In the genomic region with DNA sequence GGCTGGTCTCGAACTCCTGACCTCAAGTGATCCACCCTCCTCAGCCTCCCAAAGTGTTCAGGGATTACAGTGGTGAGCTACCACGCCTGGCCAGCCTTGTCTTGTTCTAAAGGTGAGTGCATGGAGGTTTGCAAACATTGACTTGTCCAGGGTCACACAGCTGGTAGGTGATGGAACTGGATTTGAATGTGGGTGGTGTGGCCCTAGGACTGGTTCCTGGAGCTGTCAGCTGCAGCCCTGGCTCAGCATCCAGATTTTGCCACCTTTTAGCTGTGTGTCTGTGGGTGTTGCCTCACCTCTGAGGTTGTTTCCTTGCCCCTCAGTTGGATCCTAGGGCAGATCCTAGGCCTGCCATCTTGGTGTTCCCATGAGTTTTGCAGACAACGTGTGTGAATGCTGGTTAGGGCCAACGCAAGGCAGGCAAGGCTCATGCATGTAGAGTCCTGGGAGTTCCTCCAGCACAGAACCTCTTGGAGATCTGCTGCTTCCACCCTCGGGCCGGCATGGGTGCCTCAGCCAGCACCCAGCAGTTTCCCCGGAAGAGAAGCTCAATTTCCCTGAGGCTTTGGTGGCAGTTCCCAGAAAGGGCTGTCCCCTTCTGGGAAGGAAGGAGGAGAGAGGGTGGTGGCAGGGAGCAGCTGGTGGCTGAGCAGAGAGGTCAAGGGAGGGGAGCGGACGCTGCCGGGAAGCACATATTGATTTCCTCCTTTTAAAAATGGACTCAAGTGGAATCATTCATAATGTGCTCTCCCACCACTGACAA, we compare ENCODE assay signal across 18 cellular contexts.
DNase-seq lines count a peak whose midpoint lies in the region; ATAC-seq and TF ChIP-seq lines count a peak whose summit lies in the region.
"Had no signal": no experiment of that assay in that cellular context is flagged by ENCODE, and none has a peak within 500 bp of the region (broad histone marks: within the 10 kb centered on the region; RNA-seq: fewer than 3 reads in every experiment).

No MANE protein-coding gene starts in this region.

- no peak overlapping the region for H3K4me3 Mint-ChIP-seq in activated naive CD8-positive, alpha-beta T cell treated with anti-CD3 and anti-CD28 coated beads, Interleukin-2, amount 10 ng/mL, durations not matched to agents 7 days and 5 days
- H3K4me3 Mint-ChIP-seq in activated naive CD8-positive, alpha-beta T cell treated with anti-CD3 and anti-CD28 coated beads for 36 hours: no peak overlapping the region
- H3K4me3 Mint-ChIP-seq in nephron progenitor cell: no peak overlapping the region
- H3K4me3 Mint-ChIP-seq: activated CD4-positive, alpha-beta memory T cell treated with anti-CD3 and anti-CD28 coated beads, Interleukin-2, amount 10 ng/mL, durations not matched to agents 7 days and 5 days; CD4-positive, alpha-beta T cell; HFFc6 had no signal

- H3K4me1 Mint-ChIP-seq in activated naive CD8-positive, alpha-beta T cell treated with anti-CD3 and anti-CD28 coated beads, Interleukin-2, amount 10 ng/mL, durations not matched to agents 7 days and 5 days: no peaks in the 10 kb centered on the region
- H3K4me1 Mint-ChIP-seq in activated naive CD8-positive, alpha-beta T cell treated with anti-CD3 and anti-CD28 coated beads for 36 hours: peaks cover 2% of the 10 kb centered on the region
- H3K4me1 Mint-ChIP-seq in nephron progenitor cell: peaks cover 38% of the 10 kb centered on the region
- H3K4me1 Mint-ChIP-seq: activated CD4-positive, alpha-beta memory T cell treated with anti-CD3 and anti-CD28 coated beads, Interleukin-2, amount 10 ng/mL, durations not matched to agents 7 days and 5 days had no signal

- no peaks in the 10 kb centered on the region for H3K36me3 Mint-ChIP-seq in activated naive CD8-positive, alpha-beta T cell treated with anti-CD3 and anti-CD28 coated beads, Interleukin-2, amount 10 ng/mL, durations not matched to agents 7 days and 5 days
- no peaks in the 10 kb centered on the region for H3K36me3 Mint-ChIP-seq in activated naive CD8-positive, alpha-beta T cell treated with anti-CD3 and anti-CD28 coated beads for 36 hours
- no peaks in the 10 kb centered on the region for H3K36me3 Mint-ChIP-seq in nephron progenitor cell (ENCODE audit: low read depth)

- H3K27me3 ChIP-seq in upper lobe of right lung: no peaks in the 10 kb centered on the region
- H3K27me3 ChIP-seq: gastroesophageal sphincter had no signal

- no peaks in the 10 kb centered on the region for H3K9me3 ChIP-seq in upper lobe of right lung
- H3K9me3 ChIP-seq: A549, gastroesophageal sphincter, psoas muscle had no signal

- H3K4me3 ChIP-seq in coronary artery (no peak overlapping the region), upper lobe of right lung (no peak overlapping the region)
- H3K4me3 ChIP-seq: A549, gastroesophageal sphincter, psoas muscle had no signal

- H3K27ac ChIP-seq in coronary artery (no peak overlapping the region), upper lobe of right lung (peak overlapping the region; percentile 18)
- H3K27ac ChIP-seq: A549, gastroesophageal sphincter, psoas muscle had no signal

- H3K27ac Mint-ChIP-seq in activated naive CD8-positive, alpha-beta T cell treated with anti-CD3 and anti-CD28 coated beads, Interleukin-2, amount 10 ng/mL, durations not matched to agents 7 days and 5 days: no peak overlapping the region
- no peak overlapping the region for H3K27ac Mint-ChIP-seq in activated naive CD8-positive, alpha-beta T cell treated with anti-CD3 and anti-CD28 coated beads for 36 hours
- H3K27ac Mint-ChIP-seq in nephron progenitor cell: peak overlapping the region; percentile 44
- H3K27ac Mint-ChIP-seq: activated CD4-positive, alpha-beta memory T cell treated with anti-CD3 and anti-CD28 coated beads, Interleukin-2, amount 10 ng/mL, durations not matched to agents 7 days and 5 days; CD4-positive, alpha-beta T cell; HFFc6 had no signal

- ATAC-seq in activated naive CD8-positive, alpha-beta T cell treated with anti-CD3 and anti-CD28 coated beads, Interleukin-2, amount 10 ng/mL, durations not matched to agents 7 days and 5 days (ENCODE audit: low read depth): no peak
- ATAC-seq in upper lobe of right lung (no peak), GM21447 (IDR thresholded peaks at IDR 0.05; ENCODE audit: unreplicated experiment) (no peak)
- ATAC-seq: A549, gastroesophageal sphincter, psoas muscle had no signal

- POLR2A ChIA-PET in activated naive CD8-positive, alpha-beta T cell treated with anti-CD3 and anti-CD28 coated beads, Interleukin-2, amount 10 ng/mL, durations not matched to agents 7 days and 5 days (lab: Charles Lee): no interaction called here
- POLR2A ChIA-PET in GM10248 (lab: Yijun Ruan, JAX): interaction anchor here (0.6 kb wide), 1 partner anchor 261 kb away, joined by 4 read pairs; no protein-coding TSS in a partner anchor

- intact Hi-C loops in upper lobe of right lung (cut with DNase I): no loop called here

- H3K9me3 Mint-ChIP-seq in activated naive CD8-positive, alpha-beta T cell treated with anti-CD3 and anti-CD28 coated beads, Interleukin-2, amount 10 ng/mL, durations not matched to agents 7 days and 5 days: no peaks in the 10 kb centered on the region
- no peaks in the 10 kb centered on the region for H3K9me3 Mint-ChIP-seq in activated naive CD8-positive, alpha-beta T cell treated with anti-CD3 and anti-CD28 coated beads for 36 hours
- no peaks in the 10 kb centered on the region for H3K9me3 Mint-ChIP-seq in nephron progenitor cell
- H3K9me3 Mint-ChIP-seq: activated CD4-positive, alpha-beta memory T cell treated with anti-CD3 and anti-CD28 coated beads, Interleukin-2, amount 10 ng/mL, durations not matched to agents 7 days and 5 days; CD4-positive, alpha-beta T cell; HFFc6 had no signal

- no peaks in the 10 kb centered on the region for H3K27me3 Mint-ChIP-seq in activated naive CD8-positive, alpha-beta T cell treated with anti-CD3 and anti-CD28 coated beads, Interleukin-2, amount 10 ng/mL, durations not matched to agents 7 days and 5 days
- peaks cover 3% of the 10 kb centered on the region for H3K27me3 Mint-ChIP-seq in activated naive CD8-positive, alpha-beta T cell treated with anti-CD3 and anti-CD28 coated beads for 36 hours
- peaks cover 10% of the 10 kb centered on the region for H3K27me3 Mint-ChIP-seq in nephron progenitor cell (ENCODE audit: low read depth, poor library complexity)
- H3K27me3 Mint-ChIP-seq: activated CD4-positive, alpha-beta memory T cell treated with anti-CD3 and anti-CD28 coated beads, Interleukin-2, amount 10 ng/mL, durations not matched to agents 7 days and 5 days; CD4-positive, alpha-beta T cell had no signal

- TF ChIP-seq CTCF in coronary artery (IDR thresholded peaks at IDR 0.05) (no peak), nephron progenitor cell (IDR thresholded peaks at IDR 0.05) (no peak), upper lobe of right lung (IDR thresholded peaks at IDR 0.05) (no peak), GM10248 (IDR thresholded peaks at IDR 0.05; ENCODE audit: control extremely low read depth, extremely low read depth, low read depth, missing control alignments) (no peak)

- no peaks in the 10 kb centered on the region for H3K36me3 ChIP-seq in upper lobe of right lung
- H3K36me3 ChIP-seq: gastroesophageal sphincter had no signal

- peak; percentile 7 for DNase-seq in activated naive CD8-positive, alpha-beta T cell treated with anti-CD3 and anti-CD28 coated beads, Interleukin-2, amount 10 ng/mL, durations not matched to agents 7 days and 5 days
- no peak for DNase-seq in activated naive CD8-positive, alpha-beta T cell treated with anti-CD3 and anti-CD28 coated beads for 36 hours
- DNase-seq in coronary artery (ENCODE audit: low spot score) (peak; percentile 68), nephron progenitor cell (no peak), upper lobe of right lung (peak; percentile 46), GM10248 (ENCODE audit: extremely low spot score) (no peak), NCI-H1092 (lab: John Stamatoyannopoulos, UW) (no peak)
- DNase-seq: HFFc6; left ventricle myocardium superior; NCI-H226; NK-92 treated with Interleukin-12 subunit alpha and Interleukin-12 subunit beta, amount 100 ng/mL, for 24 hours; psoas muscle; stimulated activated naive CD4-positive, alpha-beta T cell had no signal

- CTCF ChIA-PET in GM10248 (lab: Yijun Ruan, JAX): interaction anchor here (1.3 kb wide), 1 partner anchor 19 kb away, joined by 3 read pairs; no protein-coding TSS in a partner anchor

- peaks cover 25% of the 10 kb centered on the region for H3K4me1 ChIP-seq in upper lobe of right lung
- H3K4me1 ChIP-seq: A549, gastroesophageal sphincter, psoas muscle had no signal

Comparison
In these comparisons a context has a peak if more than half of its experiments do, and no peak if none do; other contexts are left out.
1. DNase-seq: peak in activated naive CD8-positive, alpha-beta T cell treated with anti-CD3 and anti-CD28 coated beads, Interleukin-2, amount 10 ng/mL, durations not matched to agents 7 days and 5 days (single experiment), coronary artery (single experiment) and upper lobe of right lung (single experiment); none in activated naive CD8-positive, alpha-beta T cell treated with anti-CD3 and anti-CD28 coated beads for 36 hours (single experiment), nephron progenitor cell (single experiment), GM10248 (single experiment) and NCI-H1092 (single experiment).